Comparison of ENCODE assay signal across 1 cellular context in genomic region chr6:108294787-108295625, GRCh38.
A peak's percentile ranks its signal among the peaks of the same experiment; 100 is the strongest.
TF ChIP-seq lines count a peak whose summit lies in the region.

TSS of gene AFG1L (plus strand) at chr6:108295054. CDS start at chr6:108295080, 26 bp downstream.

TF ChIP-seq in GM12878, 131 proteins besides CTCF, POLR2A, EP300 and RAD21 (continued from another document and continues in another):
- no peak for TF ChIP-seq MLLT1 (IDR thresholded peaks at IDR 0.05)
- TF ChIP-seq NR2C2 (IDR thresholded peaks at IDR 0.05; ENCODE audit: borderline replicate concordance, control insufficient read depth, insufficient read length, low read depth), result no peak
- no peak for TF ChIP-seq MAX (IDR thresholded peaks at IDR 0.05; ENCODE audit: low read depth, low read length)
- no peak for TF ChIP-seq STAT3 (IDR thresholded peaks at IDR 0.05; ENCODE audit: low read depth, low read length)
- TF ChIP-seq RBBP5 (conservative IDR thresholded peaks at IDR 0.05), result no peak
- TF ChIP-seq EGR1 (IDR thresholded peaks at IDR 0.05; ENCODE audit: borderline replicate concordance in 1 of 2, low read depth in 2 of 2, low read length in 2 of 2), result no peak
- no peak for TF ChIP-seq MEF2B (IDR thresholded peaks at IDR 0.05; ENCODE audit: partially characterized antibody, poor library complexity, severe bottlenecking)
- 0 out of 2 replicates have a peak, but pooled peaks have one; percentile 16 for TF ChIP-seq ZBED1 (IDR thresholded peaks at IDR 0.05; ENCODE audit: borderline replicate concordance)
- TF ChIP-seq ESRRA (IDR thresholded peaks at IDR 0.05; ENCODE audit: low read length), result no peak
- peak; percentile 77 for TF ChIP-seq NR2F1 (conservative IDR thresholded peaks at IDR 0.05)
- no peak for TF ChIP-seq PAX5 (IDR thresholded peaks at IDR 0.05; ENCODE audit: borderline replicate concordance, low read depth, low read length)
- 0 out of 2 replicates have a peak, but pooled peaks have one; percentile 30 for TF ChIP-seq SMAD5 (IDR thresholded peaks at IDR 0.05; ENCODE audit: low read depth)
- no peak for TF ChIP-seq SUPT20H (IDR thresholded peaks at IDR 0.05; ENCODE audit: borderline replicate concordance, control insufficient read depth, low read depth, low read length)
- TF ChIP-seq NBN (IDR thresholded peaks at IDR 0.05), result peak; percentile 84; the same call in 1 of the 2 replicates
- 0 out of 2 replicates have a peak, but pooled peaks have one; percentile 9 for TF ChIP-seq TCF12 (IDR thresholded peaks at IDR 0.05; ENCODE audit: low read depth, low read length)
- TF ChIP-seq ZNF687 (IDR thresholded peaks at IDR 0.05), result peak; percentile 32; the same call in 1 of the 2 replicates
- peak; percentile 56 for TF ChIP-seq DPF2 (IDR thresholded peaks at IDR 0.05)
- TF ChIP-seq TBL1XR1 (IDR thresholded peaks at IDR 0.05; ENCODE audit: low read depth, low read length), result no peak
- peak; percentile 5 for TF ChIP-seq SP1 (IDR thresholded peaks at IDR 0.05; ENCODE audit: low read depth, low read length)
- no peak for TF ChIP-seq BCL11A (IDR thresholded peaks at IDR 0.05; ENCODE audit: low read depth, low read length)
- 0 out of 2 replicates have a peak, but pooled peaks have one; percentile 7 for TF ChIP-seq RAD51 (IDR thresholded peaks at IDR 0.05)
- peak; percentile 31 for TF ChIP-seq KLF5 (IDR thresholded peaks at IDR 0.05; ENCODE audit: partially characterized antibody)
- peak; percentile 48; the same call in 1 of the 2 replicates for TF ChIP-seq IRF4 (IDR thresholded peaks at IDR 0.05; ENCODE audit: low read depth, low read length)
- peak; percentile 88 for TF ChIP-seq ELK1 (IDR thresholded peaks at IDR 0.05; ENCODE audit: low read depth, low read length)
- no peak for TF ChIP-seq ZZZ3 (IDR thresholded peaks at IDR 0.05; ENCODE audit: control insufficient read depth, insufficient read length, low read depth)
- no peak for TF ChIP-seq CREB1 (IDR thresholded peaks at IDR 0.05; ENCODE audit: low read depth)
- TF ChIP-seq STAT1 (conservative IDR thresholded peaks at IDR 0.05), result peak; percentile 43; the same call in 1 of the 2 replicates
- no peak for TF ChIP-seq EZH2 (IDR thresholded peaks at IDR 0.05; ENCODE audit: borderline replicate concordance, control insufficient read depth, low read depth, low read length)
- no peak for TF ChIP-seq ZBTB11 (CRISPR knock-in tag; IDR thresholded peaks at IDR 0.05)
- TF ChIP-seq PML (IDR thresholded peaks at IDR 0.05; ENCODE audit: low read length), result peak; percentile 66; the same call in 1 of the 2 replicates
- TF ChIP-seq TARDBP (IDR thresholded peaks at IDR 0.05; ENCODE audit: borderline replicate concordance), result peak; percentile 74; the same call in 1 of the 2 replicates
- TF ChIP-seq BCL3 (IDR thresholded peaks at IDR 0.05; ENCODE audit: borderline replicate concordance, insufficient read depth, low read depth, low read length, poor library complexity, severe bottlenecking), result no peak
- TF ChIP-seq TCF3 (IDR thresholded peaks at IDR 0.05; ENCODE audit: borderline replicate concordance, insufficient read depth, low read depth, low read length), result peak; percentile 45; the same call in 1 of the 2 replicates
- no peak for TF ChIP-seq REST (IDR thresholded peaks at IDR 0.05; ENCODE audit: low read depth, low read length)
- no peak for TF ChIP-seq FOXM1 (IDR thresholded peaks at IDR 0.05; ENCODE audit: low read depth, low read length)
- no peak for TF ChIP-seq PAX8 (IDR thresholded peaks at IDR 0.05)
- no peak for TF ChIP-seq USF2 (IDR thresholded peaks at IDR 0.05; ENCODE audit: borderline replicate concordance, low read depth, low read length)
- TF ChIP-seq CEBPB (IDR thresholded peaks at IDR 0.05; ENCODE audit: borderline replicate concordance in 1 of 2, low read depth in 2 of 2, low read length in 2 of 2), result no peak
- TF ChIP-seq GATAD2B (conservative IDR thresholded peaks at IDR 0.05; ENCODE audit: low read depth), result no peak
- TF ChIP-seq RCOR1 (conservative IDR thresholded peaks at IDR 0.05; ENCODE audit: low read depth, low read length), result 0 out of 2 replicates have a peak, but pooled peaks have one; percentile 80
- TF ChIP-seq CHD1 (IDR thresholded peaks at IDR 0.05; ENCODE audit: low read depth, low read length), result no peak
- peak; percentile 36; the same call in 1 of the 2 replicates for TF ChIP-seq JUNB (IDR thresholded peaks at IDR 0.05)
- TF ChIP-seq NFXL1 (IDR thresholded peaks at IDR 0.05; ENCODE audit: borderline replicate concordance), result no peak
- 0 out of 2 replicates have a peak, but pooled peaks have one; percentile 92 for TF ChIP-seq ZNF207 (IDR thresholded peaks at IDR 0.05; ENCODE audit: borderline replicate concordance)
- TF ChIP-seq PBX3 (IDR thresholded peaks at IDR 0.05; ENCODE audit: insufficient replicate concordance, low read depth, low read length), result no peak
- no peak for TF ChIP-seq HDAC2 (IDR thresholded peaks at IDR 0.05)
